In genomic region chr4:132334081-132334480, GRCh38 we compare ENCODE assay signal across 18 cellular contexts.
"Had no signal": no experiment of that assay in that cellular context is flagged by ENCODE, and none has a peak within 500 bp of the region (broad histone marks: within the 10 kb centered on the region; RNA-seq: fewer than 3 reads in every experiment).

No MANE protein-coding gene starts in this region.

- H3K4me3 Mint-ChIP-seq: activated CD8-positive, alpha-beta T cell treated with anti-CD3 and anti-CD28 coated beads for 36 hours; activated T-cell treated with anti-CD3 and anti-CD28 coated beads, Interleukin-2, amount 50 U/mL, for 4 hours; central memory CD8-positive, alpha-beta T cell; memory B cell; naive thymus-derived CD4-positive, alpha-beta T cell; T-helper 17 cell had no signal

- H3K27ac Mint-ChIP-seq: activated CD8-positive, alpha-beta T cell treated with anti-CD3 and anti-CD28 coated beads for 36 hours; memory B cell; naive thymus-derived CD4-positive, alpha-beta T cell; T-helper 17 cell had no signal

- H3K36me3 Mint-ChIP-seq: memory B cell; naive thymus-derived CD4-positive, alpha-beta T cell had no signal

- FAIRE-seq: endothelial cell of umbilical vein, urothelium cell line had no signal

- H3K4me1 ChIP-seq: adrenal gland, left ventricle myocardium inferior had no signal

- H3K9me3 ChIP-seq: adrenal gland had no signal

- H3K4me1 Mint-ChIP-seq: central memory CD8-positive, alpha-beta T cell; memory B cell; naive thymus-derived CD4-positive, alpha-beta T cell; T-helper 17 cell had no signal

- H3K4me3 ChIP-seq: adrenal gland, hepatocyte, left ventricle myocardium inferior, mucosa of descending colon had no signal

- DNase-seq: activated CD4-positive, alpha-beta T cell treated with anti-CD3 and anti-CD28 coated beads for 4 hours; activated CD8-positive, alpha-beta T cell treated with anti-CD3 and anti-CD28 coated beads for 36 hours; activated effector memory CD4-positive, alpha-beta T cell treated with Interleukin-2 at 50 U/mL for 16 hours; activated naive CD4-positive, alpha-beta T cell treated with anti-CD3 and anti-CD28 coated beads, Interleukin-2, amount 50 U/mL, for 16 hours; activated T-cell treated with anti-CD3 and anti-CD28 coated beads, Interleukin-2, amount 50 U/mL, for 4 hours; adrenal gland; effector CD8-positive, alpha-beta T cell; left ventricle myocardium inferior; mucosa of descending colon; naive thymus-derived CD4-positive, alpha-beta T cell; nucleus accumbens; posterior cingulate gyrus; T-helper 17 cell had no signal

- H3K36me3 ChIP-seq: adrenal gland, left ventricle myocardium inferior had no signal

- H3K27me3 ChIP-seq: adrenal gland, hepatocyte had no signal

- H3K27me3 Mint-ChIP-seq: activated CD8-positive, alpha-beta T cell treated with anti-CD3 and anti-CD28 coated beads for 36 hours; central memory CD8-positive, alpha-beta T cell; memory B cell; naive thymus-derived CD4-positive, alpha-beta T cell; T-helper 17 cell had no signal
